In genomic region chr21:44352253-44352860, GRCh38 we compare ENCODE assay signal across 13 cellular contexts. TPM values are rescaled to one million over a fixed set of nuclear protein-coding genes. Genes with fewer than 3 reads are reported as not detected.
A peak's percentile ranks its signal among the peaks of the same experiment; 100 is the strongest.
DNase-seq lines count a peak whose midpoint lies in the region; ATAC-seq and TF ChIP-seq lines count a peak whose summit lies in the region.
"Had no signal": no experiment of that assay in that cellular context is flagged by ENCODE, and none has a peak within 500 bp of the region (broad histone marks: within the 10 kb centered on the region; RNA-seq: fewer than 3 reads in every experiment).

No MANE protein-coding gene starts in this region.

- H3K23ac ChIP-seq in neuronal stem cell (ENCODE audit: low read depth, low read length, poor library complexity), result no peak overlapping the region

- in situ Hi-C loops in KBM-7 (cut with MboI; ENCODE audit: low pct_unique_long_range_greater_than_20kb, low sequenced_read_pairs), result loop anchor here (10.0 to 25.0 kb wide), 2 partner anchors 112 to 535 kb away; no protein-coding TSS in a partner anchor

- H2BK12ac ChIP-seq in neuronal stem cell (ENCODE audit: low read length), result no peak overlapping the region

- POLR2A ChIA-PET in activated naive CD8-positive, alpha-beta T cell treated with anti-CD3 and anti-CD28 coated beads, Interleukin-2, amount 10 ng/mL, durations not matched to agents 7 days and 5 days (lab: Charles Lee), result interaction anchor here (4.9 kb wide), 1 partner anchor 11 kb away, joined by 60 read pairs; the partner anchor contains the start of gene CFAP410
- POLR2A ChIA-PET in A673 (lab: Charles Lee; ENCODE audit: low non-redundant PET), result no interaction called here

- H2BK5ac ChIP-seq in neuronal stem cell (ENCODE audit: low read length), result peak overlapping the region; percentile 62

- ATAC-seq in DND-41 (ENCODE audit: insufficient read depth, low read depth), result no peak
- ATAC-seq in activated naive CD8-positive, alpha-beta T cell treated with anti-CD3 and anti-CD28 coated beads, Interleukin-2, amount 10 ng/mL, durations not matched to agents 7 days and 5 days (ENCODE audit: low read depth), result no peak
- no peak for ATAC-seq in GM19463 (IDR thresholded peaks at IDR 0.05; ENCODE audit: unreplicated experiment)

- no CpG with 5 or more reads among the region's 17 CpGs for WGBS in neuronal stem cell (ENCODE audit: extremely low coverage in 2 of 2, insufficient read length in 2 of 2, insufficient replicate concordance in 1 of 2), 2 donors

- H3K27ac ChIP-seq in DND-41 (ENCODE audit: low read length), result peak overlapping the region; percentile 77
- H3K27ac ChIP-seq in neuronal stem cell (replicated peaks; ENCODE audit: low read length), result no peak overlapping the region
- H3K27ac ChIP-seq in A673 (ENCODE audit: low read depth, low read length, poor library complexity, severe bottlenecking), result no peak overlapping the region
- H3K27ac ChIP-seq: VCaP had no signal

- H3K27me3 ChIP-seq in DND-41 (ENCODE audit: insufficient read depth, low read length, poor library complexity) (no peaks in the 10 kb centered on the region), neuronal stem cell (ENCODE audit: control insufficient read depth in 3 of 3, insufficient read depth in 3 of 3, low read depth in 1 of 3, low read length in 3 of 3) (peaks cover 2 to 28% (median 4%) of the 10 kb centered on the region in 3 experiments), A673 (replicated peaks; ENCODE audit: insufficient read depth, low read depth, low read length, poor library complexity) (peaks cover 32% of the 10 kb centered on the region)

- no peak for TF ChIP-seq CTCF in CD14-positive monocyte (IDR thresholded peaks at IDR 0.05)
- no peak for TF ChIP-seq CTCF in DND-41 (IDR thresholded peaks at IDR 0.05; ENCODE audit: borderline replicate concordance, extremely low read depth, low read length, poor library complexity, severe bottlenecking)
- TF ChIP-seq CTCF in A673 (conservative IDR thresholded peaks at IDR 0.05; ENCODE audit: low read depth, low read length), result no peak

- peak overlapping the region; percentile 83 to 91 for H3K4me3 Mint-ChIP-seq in CD14-positive monocyte
- H3K4me3 Mint-ChIP-seq in activated naive CD8-positive, alpha-beta T cell treated with anti-CD3 and anti-CD28 coated beads, Interleukin-2, amount 10 ng/mL, durations not matched to agents 7 days and 5 days, result peak overlapping the region; percentile 92
- H3K4me3 Mint-ChIP-seq: brain had no signal

- H4K20me1 ChIP-seq in DND-41 (ENCODE audit: insufficient read depth, low read length), result no peaks in the 10 kb centered on the region

- H3K4me2 ChIP-seq in DND-41 (ENCODE audit: insufficient read depth, low read length) (peak overlapping the region; percentile 48), neuronal stem cell (ENCODE audit: insufficient read depth, low read length, poor library complexity, severe bottlenecking) (no peak overlapping the region)

- peaks cover 65% of the 10 kb centered on the region for H3K4me1 Mint-ChIP-seq in CD14-positive monocyte
- H3K4me1 Mint-ChIP-seq in activated naive CD8-positive, alpha-beta T cell treated with anti-CD3 and anti-CD28 coated beads, Interleukin-2, amount 10 ng/mL, durations not matched to agents 7 days and 5 days, result peaks cover 47% of the 10 kb centered on the region
- H3K4me1 Mint-ChIP-seq: brain had no signal

- no peaks in the 10 kb centered on the region for H3K79me2 ChIP-seq in DND-41 (ENCODE audit: insufficient read depth, low read length)

- no peak overlapping the region for H2BK120ac ChIP-seq in neuronal stem cell (ENCODE audit: low read depth, low read length)

- no peak overlapping the region for H2BK15ac ChIP-seq in neuronal stem cell (ENCODE audit: low read length)

- H3K27me3 Mint-ChIP-seq in CD14-positive monocyte (ENCODE audit: low read depth in 3 of 3), result peaks cover 22 to 39% (median 25%) of the 10 kb centered on the region in 3 donors
- peaks cover 18% of the 10 kb centered on the region for H3K27me3 Mint-ChIP-seq in activated naive CD8-positive, alpha-beta T cell treated with anti-CD3 and anti-CD28 coated beads, Interleukin-2, amount 10 ng/mL, durations not matched to agents 7 days and 5 days

- H3K9me3 ChIP-seq in DND-41 (ENCODE audit: insufficient read depth, low read length, severe bottlenecking), result no peaks in the 10 kb centered on the region
- no peaks in the 10 kb centered on the region for H3K9me3 ChIP-seq in neuronal stem cell (replicated peaks in 1 of 2; ENCODE audit: control insufficient read depth in 2 of 2, insufficient read depth in 1 of 2, low read depth in 1 of 2, low read length in 2 of 2)
- H3K9me3 ChIP-seq in A673 (ENCODE audit: low read depth, low read length, poor library complexity, severe bottlenecking), result no peaks in the 10 kb centered on the region
- H3K9me3 ChIP-seq: sigmoid colon had no signal

- peaks cover 45% of the 10 kb centered on the region for H3K4me1 ChIP-seq in DND-41 (ENCODE audit: insufficient read depth, low read length)
- peaks cover 0 to 9% of the 10 kb centered on the region in 2 donors for H3K4me1 ChIP-seq in neuronal stem cell (ENCODE audit: control insufficient read depth in 2 of 2, insufficient read depth in 1 of 2, low read depth in 1 of 2, low read length in 2 of 2)
- peaks cover 7% of the 10 kb centered on the region for H3K4me1 ChIP-seq in A673 (ENCODE audit: insufficient read depth, low read length, poor library complexity, severe bottlenecking)

- peaks cover 21 to 26% of the 10 kb centered on the region in 2 donors for H3K36me3 Mint-ChIP-seq in CD14-positive monocyte
- peaks cover 34% of the 10 kb centered on the region for H3K36me3 Mint-ChIP-seq in activated naive CD8-positive, alpha-beta T cell treated with anti-CD3 and anti-CD28 coated beads, Interleukin-2, amount 10 ng/mL, durations not matched to agents 7 days and 5 days
- H3K36me3 Mint-ChIP-seq: brain had no signal

- peak overlapping the region; percentile 28 for H3K9ac ChIP-seq in DND-41 (ENCODE audit: low read depth, low read length)
- H3K9ac ChIP-seq in neuronal stem cell (ENCODE audit: low read depth, low read length, poor library complexity), result no peak overlapping the region

- DNase-seq in CD14-positive monocyte (ENCODE audit: low spot score) (no peak), DND-41 (no peak), neuronal stem cell (ENCODE audit: low spot score) (no peak), KBM-7 (no peak), A172 (ENCODE audit: low spot score) (no peak), A673 (ENCODE audit: low spot score) (no peak)
- DNase-seq in activated naive CD8-positive, alpha-beta T cell treated with anti-CD3 and anti-CD28 coated beads, Interleukin-2, amount 10 ng/mL, durations not matched to agents 7 days and 5 days, result no peak
- DNase-seq: Calu3, NCI-H2029, sigmoid colon had no signal

- peak overlapping the region; percentile 54 for H2AK5ac ChIP-seq in neuronal stem cell (ENCODE audit: low read depth, low read length)

- H2AFZ ChIP-seq in DND-41 (ENCODE audit: low read depth, low read length) (no peak overlapping the region; the same call in 1 of the 2 replicates), neuronal stem cell (ENCODE audit: low read length) (no peak overlapping the region)

- intact Hi-C loops in CD14-positive monocyte (cut with micrococcal nuclease), result loop anchor here in 1 of 2 donors (5.0 kb wide), 1 partner anchor 1200 kb away; no protein-coding TSS in a partner anchor
- intact Hi-C loops in A673 (cut with micrococcal nuclease; ENCODE audit: unreplicated experiment), result loop anchor here (10.0 kb wide), 1 partner anchor 102 kb away; the partner anchor contains the start of gene LRRC3

- H4K91ac ChIP-seq in neuronal stem cell (ENCODE audit: low read depth, low read length, poor library complexity), result no peak overlapping the region

- H3K14ac ChIP-seq in neuronal stem cell (ENCODE audit: low read length), result peak overlapping the region; percentile 12

- H3K4ac ChIP-seq in neuronal stem cell (ENCODE audit: low read length), result no peak overlapping the region

- no peak overlapping the region for H4K8ac ChIP-seq in neuronal stem cell (ENCODE audit: low read depth, low read length)

- CTCF ChIA-PET in A673 (lab: Charles Lee), result no interaction called here

- peak overlapping the region; percentile 91 to 99 (median 98) for H3K27ac Mint-ChIP-seq in CD14-positive monocyte
- peak overlapping the region; percentile 93 for H3K27ac Mint-ChIP-seq in activated naive CD8-positive, alpha-beta T cell treated with anti-CD3 and anti-CD28 coated beads, Interleukin-2, amount 10 ng/mL, durations not matched to agents 7 days and 5 days

- no peak overlapping the region for H3K18ac ChIP-seq in neuronal stem cell (ENCODE audit: low read length)

- H3K9me3 Mint-ChIP-seq in CD14-positive monocyte, result peaks cover 0 to 14% (median 0%) of the 10 kb centered on the region in 7 donors
- H3K9me3 Mint-ChIP-seq in activated naive CD8-positive, alpha-beta T cell treated with anti-CD3 and anti-CD28 coated beads, Interleukin-2, amount 10 ng/mL, durations not matched to agents 7 days and 5 days, result no peaks in the 10 kb centered on the region

- H3K4me3 ChIP-seq in DND-41 (ENCODE audit: low read depth in 1 of 2, low read length in 2 of 2), result no peak overlapping the region
- no peak overlapping the region for H3K4me3 ChIP-seq in neuronal stem cell (ENCODE audit: low read length in 2 of 2)
- no peak overlapping the region for H3K4me3 ChIP-seq in A673 (ENCODE audit: low read depth, low read length, poor library complexity, severe bottlenecking)
- H3K4me3 ChIP-seq: sigmoid colon had no signal

- H3K79me1 ChIP-seq in neuronal stem cell (ENCODE audit: low read depth, low read length), result peaks cover 2% of the 10 kb centered on the region

- no peaks in the 10 kb centered on the region for H3K36me3 ChIP-seq in DND-41 (ENCODE audit: insufficient read depth, low read length)
- H3K36me3 ChIP-seq in neuronal stem cell (replicated peaks in 1 of 2; ENCODE audit: control insufficient read depth in 2 of 2, insufficient read depth in 2 of 2, low read length in 2 of 2), result no peaks in the 10 kb centered on the region
- no peaks in the 10 kb centered on the region for H3K36me3 ChIP-seq in A673 (ENCODE audit: insufficient read depth, low read length, poor library complexity, severe bottlenecking)
- H3K36me3 ChIP-seq: sigmoid colon had no signal

- BruUV-seq in A673 (replicated peaks; lab: Mats Ljungman, UMichigan), result no TSS peak

RNA-seq across cellular contexts. Expression of gene TRPM2, which starts 1.1 kb away (rescaled TPM):
- polyA plus RNA-seq in CD14-positive monocyte, result 10 to 100 TPM in 1 of 2 donors, 1 to 10 TPM in 1; 7.6 to 12.2 TPM
- total RNA-seq in activated naive CD8-positive, alpha-beta T cell treated with anti-CD3 and anti-CD28 coated beads, Interleukin-2, amount 10 ng/mL, durations not matched to agents 7 days and 5 days, result 10 to 100 TPM; 29.6 to 31.1 TPM
- 0.03 TPM for polyA plus RNA-seq in neuronal stem cell (2013, experiment 1 of 2)
- polyA plus RNA-seq in neuronal stem cell (2013, experiment 2 of 2), result 0.03 TPM
- 0.98 and 1.9 TPM in 2 replicates for total RNA-seq in A172 (2014; rRNA removed; shearing (Covaris generic))
- 0.21 TPM in 1 of 2 replicates, not detected in the other for total RNA-seq in A673 (2021)
- total RNA-seq: Calu3 had no signal

RNA-seq across cellular contexts. Expression of gene CFAP410, which starts 13.2 kb away (rescaled TPM):
- 10 to 100 TPM; 14.8 to 17.3 TPM for polyA plus RNA-seq in CD14-positive monocyte
- total RNA-seq in activated naive CD8-positive, alpha-beta T cell treated with anti-CD3 and anti-CD28 coated beads, Interleukin-2, amount 10 ng/mL, durations not matched to agents 7 days and 5 days, result 10 to 100 TPM; 23.7 TPM
- 13.0 TPM for polyA plus RNA-seq in neuronal stem cell (2013, experiment 1 of 2)
- polyA plus RNA-seq in neuronal stem cell (2013, experiment 2 of 2), result 12.0 TPM
- total RNA-seq in A172 (2014; rRNA removed; shearing (Covaris generic)), result 26.3 and 27.8 TPM in 2 replicates
- total RNA-seq in A673 (2021), result 13.3 and 14.0 TPM in 2 replicates

RNA-seq across cellular contexts. Expression of gene PFKL, which starts 52.5 kb away (rescaled TPM):
- 100 to 1,000 TPM; 105 to 113 TPM for polyA plus RNA-seq in CD14-positive monocyte
- 100 to 1,000 TPM; 183 to 193 TPM for total RNA-seq in activated naive CD8-positive, alpha-beta T cell treated with anti-CD3 and anti-CD28 coated beads, Interleukin-2, amount 10 ng/mL, durations not matched to agents 7 days and 5 days
- polyA plus RNA-seq in neuronal stem cell (2013, experiment 1 of 2), result 37.4 TPM
- 35.9 TPM for polyA plus RNA-seq in neuronal stem cell (2013, experiment 2 of 2)
- total RNA-seq in A172 (2014; rRNA removed; shearing (Covaris generic)), result 114 and 115 TPM in 2 replicates
- 112 and 122 TPM in 2 replicates for total RNA-seq in A673 (2021)

Comparison
In these comparisons a context has a peak if more than half of its experiments do, and no peak if none do; other contexts are left out.
1. RNA of gene TRPM2, which starts 1.1 kb away (total RNA-seq): 29.6 to 31.1 TPM in activated naive CD8-positive, alpha-beta T cell treated with anti-CD3 and anti-CD28 coated beads, Interleukin-2, amount 10 ng/mL, durations not matched to agents 7 days and 5 days; 0.98 to 1.9 TPM in A172 and 0.21 TPM in A673; every median in the first group is over 10 times any median in the second.